9 cellular contexts compared by ENCODE assay signal in the genomic region with DNA sequence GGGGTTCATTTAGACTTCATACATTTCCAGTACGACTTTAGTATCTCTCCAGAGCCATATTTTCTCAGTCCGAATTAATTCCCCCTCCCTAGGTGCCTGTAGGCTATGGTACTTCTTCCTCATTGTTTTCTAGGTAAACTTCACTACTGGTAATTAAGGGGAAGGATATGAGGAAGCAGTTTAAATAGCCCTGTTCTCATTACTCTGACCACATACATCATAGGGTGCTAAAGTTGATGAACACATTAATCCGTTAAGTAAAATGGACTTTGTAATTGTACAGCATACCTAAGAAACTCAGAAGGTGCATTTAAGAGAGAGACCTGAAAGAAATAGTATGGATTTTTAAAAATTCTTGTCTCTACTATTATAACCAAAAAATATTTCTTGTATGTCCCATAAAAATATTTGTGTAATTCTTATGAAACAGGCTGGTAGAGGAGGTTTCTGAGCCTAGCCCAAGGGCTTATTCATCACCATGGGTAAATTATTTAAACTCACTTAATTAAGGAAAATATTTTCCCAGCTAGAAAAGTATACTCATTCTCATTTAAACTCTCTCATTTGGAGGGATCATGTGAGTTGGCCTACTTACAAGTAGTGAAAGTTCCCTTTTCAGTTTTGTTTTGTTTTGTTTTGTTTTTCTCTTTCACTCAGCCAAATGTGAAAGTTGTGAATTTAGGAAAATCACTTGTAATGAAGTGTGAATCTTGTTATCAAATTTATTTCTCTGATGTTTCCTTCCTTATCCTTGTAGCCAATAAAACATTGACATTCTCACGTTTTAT. TPM values are rescaled to one million over a fixed set of nuclear protein-coding genes. Genes with fewer than 3 reads are reported as not detected.
DNase-seq lines count a peak whose midpoint lies in the region; ATAC-seq and TF ChIP-seq lines count a peak whose summit lies in the region.
"Had no signal": no experiment of that assay in that cellular context is flagged by ENCODE, and none has a peak within 500 bp of the region (broad histone marks: within the 10 kb centered on the region; RNA-seq: fewer than 3 reads in every experiment).

No MANE protein-coding gene starts in this region.

- peaks cover 0 to 12% of the 10 kb centered on the region in 2 experiments; a peak in 3 of 4 replicates for H3K4me1 ChIP-seq in SK-N-SH (ENCODE audit: control insufficient read depth in 1 of 2, insufficient read depth in 2 of 2, low read depth in 1 of 2, low read length in 1 of 2)
- peaks cover 12% of the 10 kb centered on the region for H3K4me1 ChIP-seq in PC-9 (replicated peaks; ENCODE audit: insufficient read depth)
- peaks cover 12 to 21% (median 18%) of the 10 kb centered on the region in 4 donors for H3K4me1 ChIP-seq in esophagus muscularis mucosa

- no peaks in the 10 kb centered on the region for H3K9me3 ChIP-seq in SK-N-SH
- H3K9me3 ChIP-seq in PC-9 (ENCODE audit: insufficient read depth, low read depth), result no peaks in the 10 kb centered on the region
- no peaks in the 10 kb centered on the region for H3K9me3 ChIP-seq in esophagus muscularis mucosa

- intact Hi-C loops in PC-9 (cut with micrococcal nuclease; ENCODE audit: unreplicated experiment) (no loop called here), esophagus muscularis mucosa (cut with DNase I) (no loop called here)

- DNase-seq in SK-N-SH (no peak), PC-9 (peak in 1 of 2 experiments; percentile 32), esophagus muscularis mucosa (ENCODE audit: extremely low spot score) (no peak), skeletal muscle cell (ENCODE audit: low read depth) (no peak)
- DNase-seq in stimulated activated CD4-positive, alpha-beta T cell treated with anti-CD3 and anti-CD28 coated beads, Interleukin-4, amount 100 ng/mL, for 24 hours, result no peak
- DNase-seq in activated CD8-positive, alpha-beta memory T cell treated with anti-CD3 and anti-CD28 coated beads for 24 hours, result no peak
- DNase-seq: RPMI8226 had no signal

- H3K9me2 ChIP-seq in SK-N-SH (no peaks in the 10 kb centered on the region), PC-9 (ENCODE audit: insufficient read depth) (no peaks in the 10 kb centered on the region)

- TF ChIP-seq RAD21 in SK-N-SH (IDR thresholded peaks at IDR 0.05; ENCODE audit: low read length), result no peak

- H3K27ac ChIP-seq in SK-N-SH (ENCODE audit: low read depth in 2 of 2, low read length in 1 of 2) (no peak overlapping the region; a peak in 1 of 4 replicates), PC-9 (no peak overlapping the region), esophagus muscularis mucosa (replicated peaks in 1 of 4) (peak overlapping the region in 2 of 4 donors; percentile 90 to 94)

- H3K4me3 ChIP-seq in SK-N-SH (ENCODE audit: low read depth in 2 of 2, low read length in 1 of 2) (peak overlapping the region; percentile 94 to 99), PC-9 (peak overlapping the region; percentile 84), esophagus muscularis mucosa (peak overlapping the region in 3 of 4 donors; percentile 92 to 97 (median 93)), skeletal muscle cell (ENCODE audit: low read depth, low read length) (peak overlapping the region; percentile 82)

- H4K20me1 ChIP-seq in SK-N-SH (ENCODE audit: insufficient read depth) (no peaks in the 10 kb centered on the region), PC-9 (ENCODE audit: insufficient read depth) (no peaks in the 10 kb centered on the region)

- TF ChIP-seq CTCF in SK-N-SH (IDR thresholded peaks at IDR 0.05) (no peak), PC-9 (conservative IDR thresholded peaks at IDR 0.05) (no peak), esophagus muscularis mucosa (IDR thresholded peaks at IDR 0.05) (no peak)

- peaks cover 7% of the 10 kb centered on the region; the same call in 1 of the 2 replicates for H3K79me2 ChIP-seq in SK-N-SH (ENCODE audit: insufficient read depth)
- H3K79me2 ChIP-seq in PC-9 (ENCODE audit: low read depth), result peaks cover 28% of the 10 kb centered on the region

- TF ChIP-seq POLR2A in esophagus muscularis mucosa (IDR thresholded peaks at IDR 0.05; ENCODE audit: low read depth), result no peak

- ATAC-seq in SK-N-SH treated with all-trans-retinoic acid at 6 μM for 48 hours, result no peak
- ATAC-seq in GM21576 (IDR thresholded peaks at IDR 0.05; ENCODE audit: unreplicated experiment), result no peak

- POLR2A ChIA-PET in SK-N-SH (lab: Yijun Ruan, JAX) (no interaction called here), PC-9 (lab: Charles Lee; ENCODE audit: unreplicated experiment) (no interaction called here)

- no peaks in the 10 kb centered on the region for H3F3A ChIP-seq in SK-N-SH (replicated peaks; ENCODE audit: insufficient read depth)
- H3F3A ChIP-seq in PC-9 (ENCODE audit: insufficient read depth, low read depth), result no peaks in the 10 kb centered on the region

- H2AFZ ChIP-seq in SK-N-SH (ENCODE audit: low read depth) (peak overlapping the region; percentile 99), PC-9 (peak overlapping the region; percentile 99; the same call in 1 of the 2 replicates)

- H3K36me3 ChIP-seq in SK-N-SH (replicated peaks in 1 of 2; ENCODE audit: control insufficient read depth in 1 of 2, insufficient read depth in 2 of 2, low read length in 1 of 2) (peaks cover 17 to 22% of the 10 kb centered on the region in 2 experiments), PC-9 (ENCODE audit: low read depth) (0 out of 2 replicates have a peak, but pooled peaks cover 4% of the 10 kb centered on the region), esophagus muscularis mucosa (peaks cover 0 to 17% (median 3%) of the 10 kb centered on the region in 4 donors)

- H3K9ac ChIP-seq in SK-N-SH, result no peak overlapping the region

- CTCF ChIA-PET in SK-N-SH (lab: Yijun Ruan, JAX), result interaction anchor here (2.1 kb wide), 1 partner anchor 84 kb away, joined by 6 read pairs; no protein-coding TSS in a partner anchor
- CTCF ChIA-PET in PC-9 (lab: Charles Lee), result no interaction called here

- peak overlapping the region; percentile 94 for H3K4me2 ChIP-seq in SK-N-SH
- peak overlapping the region; percentile 86 for H3K4me2 ChIP-seq in PC-9

- TF ChIP-seq EP300 in SK-N-SH (IDR thresholded peaks at IDR 0.05; ENCODE audit: borderline replicate concordance in 1 of 2, low read depth in 1 of 2, low read length in 1 of 2), result no peak
- no peak for TF ChIP-seq EP300 in esophagus muscularis mucosa (IDR thresholded peaks at IDR 0.05)

- BruUV-seq in PC-9 (replicated peaks; lab: Mats Ljungman, UMichigan), result no TSS peak

- WGBS in SK-N-SH (ENCODE audit: low lambda C conversion rate), result 82% methylated on average over 4 of the region's 4 CpGs
- WGBS in esophagus muscularis mucosa, result 64% methylated on average over 4 of the region's 4 CpGs

- H3K27me3 ChIP-seq in SK-N-SH (ENCODE audit: insufficient read depth) (no peaks in the 10 kb centered on the region), PC-9 (ENCODE audit: insufficient read depth, low read depth) (no peaks in the 10 kb centered on the region), esophagus muscularis mucosa (no peaks in the 10 kb centered on the region)

TF ChIP-seq in SK-N-SH treated with all-trans-retinoic acid at 6 μM for 48 hours, 23 proteins besides CTCF, POLR2A, EP300 and RAD21 (continues in another document):
- TF ChIP-seq ZNF565 (CRISPR knock-in tag; conservative IDR thresholded peaks at IDR 0.05; ENCODE audit: low read depth) (no peak), ZFP30 (CRISPR knock-in tag; IDR thresholded peaks at IDR 0.05) (no peak), ESRRG (CRISPR knock-in tag; IDR thresholded peaks at IDR 0.05) (no peak), GLIS3 (CRISPR knock-in tag; IDR thresholded peaks at IDR 0.05) (no peak), TOX (CRISPR knock-in tag; IDR thresholded peaks at IDR 0.05; ENCODE audit: borderline replicate concordance) (no peak), ZFP3 (CRISPR knock-in tag; IDR thresholded peaks at IDR 0.05) (no peak), PPARA (CRISPR knock-in tag; IDR thresholded peaks at IDR 0.05; ENCODE audit: borderline replicate concordance) (no peak), ZNF8 (CRISPR knock-in tag; IDR thresholded peaks at IDR 0.05) (no peak), ZNF70 (CRISPR knock-in tag; IDR thresholded peaks at IDR 0.05) (no peak), CSDC2 (CRISPR knock-in tag; IDR thresholded peaks at IDR 0.05) (no peak)
- TF ChIP-seq, protein P1, sequence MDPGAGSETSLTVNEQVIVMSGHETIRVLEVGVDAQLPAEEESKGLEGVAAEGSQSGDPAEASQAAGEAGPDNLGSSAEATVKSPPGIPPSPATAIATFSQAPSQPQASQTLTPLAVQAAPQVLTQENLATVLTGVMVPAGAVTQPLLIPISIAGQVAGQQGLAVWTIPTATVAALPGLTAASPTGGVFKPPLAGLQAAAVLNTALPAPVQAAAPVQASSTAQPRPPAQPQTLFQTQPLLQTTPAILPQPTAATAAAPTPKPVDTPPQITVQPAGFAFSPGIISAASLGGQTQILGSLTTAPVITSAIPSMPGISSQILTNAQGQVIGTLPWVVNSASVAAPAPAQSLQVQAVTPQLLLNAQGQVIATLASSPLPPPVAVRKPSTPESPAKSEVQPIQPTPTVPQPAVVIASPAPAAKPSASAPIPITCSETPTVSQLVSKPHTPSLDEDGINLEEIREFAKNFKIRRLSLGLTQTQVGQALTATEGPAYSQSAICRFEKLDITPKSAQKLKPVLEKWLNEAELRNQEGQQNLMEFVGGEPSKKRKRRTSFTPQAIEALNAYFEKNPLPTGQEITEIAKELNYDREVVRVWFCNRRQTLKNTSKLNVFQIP (CRISPR knock-in tag; IDR thresholded peaks at IDR 0.05; ENCODE audit: borderline replicate concordance, low read depth), result no peak

RNA-seq across cellular contexts. Expression of a gene that starts 2.0 kb away (rescaled TPM):
- 15.2 and 17.2 TPM in 2 replicates for polyA plus RNA-seq in SK-N-SH (2012; rRNA removed)
- polyA plus RNA-seq in SK-N-SH (2012; cell fraction: cytosol; rRNA removed), result 14.4 and 17.8 TPM in 2 replicates
- polyA plus RNA-seq in SK-N-SH (2012; cell fraction: nucleus; rRNA removed), result 5.9 and 6.7 TPM in 2 replicates
- 8.1 and 8.2 TPM in 2 replicates for total RNA-seq in PC-9 (2021)
- total RNA-seq in esophagus muscularis mucosa, result 10 to 100 TPM in 3 of 4 donors, 1 to 10 TPM in 1; 6.2 to 13.6 (median 10.5) TPM
